ENCODE assay signal across 1 cellular context in genomic region chr7:2019693-2020511, GRCh38.
TF ChIP-seq lines count a peak whose summit lies in the region.

No MANE protein-coding gene starts in this region.

TF ChIP-seq in K562, 482 proteins besides CTCF, POLR2A, EP300 and RAD21 (continued from another document and continues in another):
- TF ChIP-seq ZNF280A (IDR thresholded peaks at IDR 0.05; ENCODE audit: low read depth, partially characterized antibody) = no peak
- no peak for TF ChIP-seq ZNF354B (CRISPR knock-in tag; IDR thresholded peaks at IDR 0.05)
- no peak for TF ChIP-seq MAFG (tag; conservative IDR thresholded peaks at IDR 0.05)
- TF ChIP-seq ZNF609 (CRISPR knock-in tag; IDR thresholded peaks at IDR 0.05; ENCODE audit: borderline replicate concordance) = no peak
- no peak for TF ChIP-seq MXD1 (CRISPR knock-in tag; IDR thresholded peaks at IDR 0.05; ENCODE audit: borderline replicate concordance, poor library complexity, severe bottlenecking)
- no peak for TF ChIP-seq ZC3H8 (IDR thresholded peaks at IDR 0.05)
- no peak; a peak in 1 of 4 replicates for TF ChIP-seq KDM4B (IDR thresholded peaks at IDR 0.05; ENCODE audit: borderline replicate concordance in 2 of 2, low read depth in 1 of 2)
- peak; percentile 87 for TF ChIP-seq CREB1 (IDR thresholded peaks at IDR 0.05)
- peak; percentile 84 for TF ChIP-seq CREB1 (CRISPR knock-in tag; IDR thresholded peaks at IDR 0.05)
- peak; percentile 79 for TF ChIP-seq ZNF311 (CRISPR knock-in tag; IDR thresholded peaks at IDR 0.05)
- TF ChIP-seq TAL1 (IDR thresholded peaks at IDR 0.05) = no peak
- no peak for TF ChIP-seq PATZ1 (CRISPR knock-in tag; IDR thresholded peaks at IDR 0.05; ENCODE audit: borderline replicate concordance)
- no peak for TF ChIP-seq NBN (IDR thresholded peaks at IDR 0.05; ENCODE audit: low read depth)
- TF ChIP-seq ZNF253 (CRISPR knock-in tag; conservative IDR thresholded peaks at IDR 0.05) = no peak
- peak; percentile 62 for TF ChIP-seq THRA (IDR thresholded peaks at IDR 0.05)
- peak; percentile 6; the same call in 1 of the 2 replicates for TF ChIP-seq ZNF511 (CRISPR knock-in tag; IDR thresholded peaks at IDR 0.05)
- peak; percentile 46 for TF ChIP-seq MBD2 (IDR thresholded peaks at IDR 0.05; ENCODE audit: borderline replicate concordance, low read depth)
- TF ChIP-seq ETS2 (tag; IDR thresholded peaks at IDR 0.05; ENCODE audit: borderline replicate concordance, poor library complexity, severe bottlenecking) = no peak
- no peak for TF ChIP-seq ARID3A (IDR thresholded peaks at IDR 0.05; ENCODE audit: borderline replicate concordance, low read depth, low read length)
- TF ChIP-seq E2F6 (IDR thresholded peaks at IDR 0.05; ENCODE audit: borderline replicate concordance in 1 of 2, extremely low read depth in 1 of 2, insufficient read depth in 1 of 2, insufficient read length in 1 of 2, low read depth in 1 of 2, low read length in 1 of 2, poor library complexity in 1 of 2, severe bottlenecking in 1 of 2) = peak; percentile 84 to 89
- 0 out of 2 replicates have a peak, but pooled peaks have one; percentile 84 for TF ChIP-seq ZBTB17 (CRISPR knock-in tag; IDR thresholded peaks at IDR 0.05)
- peak; percentile 81 for TF ChIP-seq E2F3 (CRISPR knock-in tag; IDR thresholded peaks at IDR 0.05)
- TF ChIP-seq FUS (optimal IDR thresholded peaks at IDR 0.05; ENCODE audit: low read depth, low read length) = no peak
- no peak; the same call in 1 of the 2 replicates for TF ChIP-seq KAT7 (CRISPR knock-in tag; IDR thresholded peaks at IDR 0.05; ENCODE audit: borderline replicate concordance)
- no peak for TF ChIP-seq SNAPC5 (CRISPR knock-in tag; IDR thresholded peaks at IDR 0.05)
- peak; percentile 90; the same call in 1 of the 2 replicates for TF ChIP-seq NR4A1 (CRISPR knock-in tag; IDR thresholded peaks at IDR 0.05)
- TF ChIP-seq NR4A1 (tag; IDR thresholded peaks at IDR 0.05) = peak; percentile 89
- no peak for TF ChIP-seq BRF2 (IDR thresholded peaks at IDR 0.05; ENCODE audit: borderline replicate concordance, insufficient read depth, insufficient read length)
- no peak for TF ChIP-seq AFF1 (IDR thresholded peaks at IDR 0.05; ENCODE audit: low read depth in 1 of 2, partially characterized antibody in 2 of 2)
- no peak for TF ChIP-seq ZC3H11A (IDR thresholded peaks at IDR 0.05; ENCODE audit: low read depth, low read length)
- peak; percentile 87 for TF ChIP-seq JUN (IDR thresholded peaks at IDR 0.05; ENCODE audit: borderline replicate concordance, low read depth, low read length)
- no peak; the same call in 1 of the 2 replicates for TF ChIP-seq JUN (CRISPR knock-in tag; IDR thresholded peaks at IDR 0.05; ENCODE audit: borderline replicate concordance)
- no peak for TF ChIP-seq CBX3 (IDR thresholded peaks at IDR 0.05; ENCODE audit: borderline replicate concordance in 1 of 2, low read length in 2 of 2)
- TF ChIP-seq ZNF184 (CRISPR knock-in tag; IDR thresholded peaks at IDR 0.05) = no peak
- no peak for TF ChIP-seq SFPQ (IDR thresholded peaks at IDR 0.05; ENCODE audit: low read depth, low read length)
- TF ChIP-seq SREBF2 (CRISPR knock-in tag; IDR thresholded peaks at IDR 0.05) = no peak
- no peak for TF ChIP-seq DDX20 (tag; IDR thresholded peaks at IDR 0.05; ENCODE audit: low read depth)
